9 cellular contexts compared by ENCODE assay signal in genomic region chr12:107843351-107844311, GRCh38.
DNase-seq lines count a peak whose midpoint lies in the region; ATAC-seq, FAIRE-seq and TF ChIP-seq lines count a peak whose summit lies in the region.
"Had no signal": no experiment of that assay in that cellular context is flagged by ENCODE, and none has a peak within 500 bp of the region (broad histone marks: within the 10 kb centered on the region; RNA-seq: fewer than 3 reads in every experiment).

No MANE protein-coding gene starts in this region.

- H3K9me3 Mint-ChIP-seq in stimulated activated naive B cell treated with anti-CD40 and anti-IgM and Interleukin-4, amounts not matched to agents 10 μg/mL and 1 μg/mL and 100 μg/mL, for 72 hours: no peaks in the 10 kb centered on the region
- no peaks in the 10 kb centered on the region for H3K9me3 Mint-ChIP-seq in activated CD4-positive, alpha-beta T cell treated with anti-CD3 and anti-CD28 coated beads, Interleukin-2, amount 10 ng/mL, durations not matched to agents 24 days and 14 days

- FAIRE-seq in bronchial epithelial cell (lab: Jason Lieb, UNC): no peak

- intact Hi-C loops in activated CD4-positive, alpha-beta T cell treated with anti-CD3 and anti-CD28 coated beads, Interleukin-2, amount 10 ng/mL, durations not matched to agents 24 days and 14 days (cut with micrococcal nuclease): no loop called here

- peak overlapping the region; percentile 16 for H3K27ac Mint-ChIP-seq in stimulated activated naive B cell treated with anti-CD40 and anti-IgM and Interleukin-4, amounts not matched to agents 10 μg/mL and 1 μg/mL and 100 μg/mL, for 72 hours
- no peak overlapping the region for H3K27ac Mint-ChIP-seq in activated CD4-positive, alpha-beta T cell treated with anti-CD3 and anti-CD28 coated beads, Interleukin-2, amount 10 ng/mL, durations not matched to agents 24 days and 14 days

- H3K4me1 Mint-ChIP-seq in stimulated activated naive B cell treated with anti-CD40 and anti-IgM and Interleukin-4, amounts not matched to agents 10 μg/mL and 1 μg/mL and 100 μg/mL, for 72 hours: peaks cover 8 to 14% of the 10 kb centered on the region in 2 donors
- H3K4me1 Mint-ChIP-seq in activated CD4-positive, alpha-beta T cell treated with anti-CD3 and anti-CD28 coated beads, Interleukin-2, amount 10 ng/mL, durations not matched to agents 24 days and 14 days: peaks cover 2% of the 10 kb centered on the region

- H3K27me3 ChIP-seq in bronchial epithelial cell (ENCODE audit: control insufficient read depth, insufficient read depth, low read length) (peaks cover 18% of the 10 kb centered on the region), kidney epithelial cell (ENCODE audit: control insufficient read depth, insufficient read depth, low read length) (peaks cover 38% of the 10 kb centered on the region)

- H3K4me3 Mint-ChIP-seq in stimulated activated naive B cell treated with anti-CD40 and anti-IgM and Interleukin-4, amounts not matched to agents 10 μg/mL and 1 μg/mL and 100 μg/mL, for 72 hours: peak overlapping the region; percentile 66 to 73
- H3K4me3 Mint-ChIP-seq in activated CD4-positive, alpha-beta T cell treated with anti-CD3 and anti-CD28 coated beads, Interleukin-2, amount 10 ng/mL, durations not matched to agents 24 days and 14 days: no peak overlapping the region

- TF ChIP-seq CTCF in bronchial epithelial cell (IDR thresholded peaks at IDR 0.05; ENCODE audit: insufficient read depth, low read length, severe bottlenecking) (no peak), kidney epithelial cell (IDR thresholded peaks at IDR 0.05; ENCODE audit: insufficient read depth, low read length, poor library complexity, severe bottlenecking) (no peak)

- H3K4me3 ChIP-seq in bronchial epithelial cell (ENCODE audit: low read depth, low read length) (peak overlapping the region; percentile 23), kidney epithelial cell (ENCODE audit: low read depth, low read length) (peak overlapping the region; percentile 7)
- H3K4me3 ChIP-seq: SK-N-MC had no signal

- no peaks in the 10 kb centered on the region for H3K36me3 ChIP-seq in bronchial epithelial cell (ENCODE audit: control insufficient read depth, insufficient read depth, low read length)
- no peaks in the 10 kb centered on the region for H3K36me3 ChIP-seq in kidney epithelial cell (ENCODE audit: control insufficient read depth, insufficient read depth, low read length)

- peaks cover 36 to 61% of the 10 kb centered on the region in 2 donors for H3K27me3 Mint-ChIP-seq in stimulated activated naive B cell treated with anti-CD40 and anti-IgM and Interleukin-4, amounts not matched to agents 10 μg/mL and 1 μg/mL and 100 μg/mL, for 72 hours
- peaks cover 52% of the 10 kb centered on the region for H3K27me3 Mint-ChIP-seq in activated CD4-positive, alpha-beta T cell treated with anti-CD3 and anti-CD28 coated beads, Interleukin-2, amount 10 ng/mL, durations not matched to agents 24 days and 14 days

- DNase-seq in DMS 273 (lab: John Stamatoyannopoulos, UW; ENCODE audit: unreplicated experiment) (peak; percentile 9), DMS 273 treated with DMSO at 0.1 percent for 48 hours (lab: John Stamatoyannopoulos, UW) (no peak), bronchial epithelial cell (ENCODE audit: low read depth) (no peak), kidney epithelial cell (ENCODE audit: low read depth) (no peak)
- no peak for DNase-seq in stimulated activated naive B cell treated with anti-CD40 and anti-IgM and Interleukin-4, amounts not matched to agents 10 μg/mL and 1 μg/mL and 100 μg/mL, for 72 hours
- no peak for DNase-seq in activated CD4-positive, alpha-beta T cell treated with anti-CD3 and anti-CD28 coated beads, Interleukin-2, amount 10 ng/mL, durations not matched to agents 24 days and 14 days
- DNase-seq in stimulated activated CD4-positive, alpha-beta T cell treated with anti-CD3 and anti-CD28 coated beads, Interleukin-2, amount 100 ng/mL, for 24 hours: no peak

- no peaks in the 10 kb centered on the region for H3K36me3 Mint-ChIP-seq in stimulated activated naive B cell treated with anti-CD40 and anti-IgM and Interleukin-4, amounts not matched to agents 10 μg/mL and 1 μg/mL and 100 μg/mL, for 72 hours
- no peaks in the 10 kb centered on the region for H3K36me3 Mint-ChIP-seq in activated CD4-positive, alpha-beta T cell treated with anti-CD3 and anti-CD28 coated beads, Interleukin-2, amount 10 ng/mL, durations not matched to agents 24 days and 14 days (ENCODE audit: low read depth)

- peak in 1 of 2 donors; percentile 25 for ATAC-seq in stimulated activated naive B cell treated with anti-CD40 and anti-IgM and Interleukin-4, amounts not matched to agents 10 μg/mL and 1 μg/mL and 100 μg/mL, for 72 hours (replicated peaks)
- ATAC-seq in HG03520 (IDR thresholded peaks at IDR 0.05; ENCODE audit: unreplicated experiment): no peak
